In the genomic region with DNA sequence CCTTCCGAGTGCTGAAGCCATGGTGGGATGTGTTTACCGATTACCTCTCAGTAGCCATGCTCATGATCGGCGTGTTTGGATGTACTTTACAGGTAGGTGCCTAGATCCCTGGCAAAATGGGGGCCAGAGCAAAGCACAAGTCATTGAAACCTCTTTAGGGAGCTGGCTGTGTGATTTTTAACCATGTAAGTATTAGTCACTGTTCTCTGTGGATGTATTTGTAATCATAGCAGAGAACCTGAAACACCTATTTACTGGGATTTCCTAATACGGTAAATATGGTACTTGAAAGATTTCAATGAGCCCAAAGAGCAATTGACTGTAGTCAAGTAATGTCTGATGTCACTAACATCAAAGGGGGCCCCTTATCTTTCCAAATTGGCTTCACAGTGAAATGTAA, we compare ENCODE assay signal across 23 cellular contexts. TPM values are rescaled to one million over a fixed set of nuclear protein-coding genes. Genes with fewer than 3 reads are reported as not detected.
A peak's percentile ranks its signal among the peaks of the same experiment; 100 is the strongest.
DNase-seq lines count a peak whose midpoint lies in the region; ATAC-seq and TF ChIP-seq lines count a peak whose summit lies in the region.
"Had no signal": no experiment of that assay in that cellular context is flagged by ENCODE, and none has a peak within 500 bp of the region (broad histone marks: within the 10 kb centered on the region; RNA-seq: fewer than 3 reads in every experiment).

No MANE protein-coding gene starts in this region.

- no peak overlapping the region for H3K4me3 ChIP-seq in Karpas-422 (ENCODE audit: low read length)
- H3K4me3 ChIP-seq in OCI-LY7 (ENCODE audit: low read depth, low read length, poor library complexity, severe bottlenecking): no peak overlapping the region
- H3K4me3 ChIP-seq: body of pancreas, Peyer's patch, sigmoid colon, thyroid gland had no signal

- H3K4me1 ChIP-seq in Karpas-422 (ENCODE audit: low read length): peaks cover 5% of the 10 kb centered on the region
- peaks cover 2% of the 10 kb centered on the region for H3K4me1 ChIP-seq in OCI-LY7 (ENCODE audit: insufficient read depth, low read length, poor library complexity, severe bottlenecking)
- H3K4me1 ChIP-seq: body of pancreas, Peyer's patch, thyroid gland had no signal

- CTCF ChIA-PET in OCI-LY7 (lab: Charles Lee; ENCODE audit: unreplicated experiment): no interaction called here

- H3K4me1 Mint-ChIP-seq in activated T-cell treated with anti-CD3 and anti-CD28 coated beads, Interleukin-2, amount 50 U/mL, for 4 hours (ENCODE audit: low read depth): peaks cover 67% of the 10 kb centered on the region
- peaks cover 50% of the 10 kb centered on the region for H3K4me1 Mint-ChIP-seq in activated T-helper 17 cell treated with anti-CD3 and anti-CD28 coated beads, Interleukin-2, amount 50 U/mL, for 72 hours
- H3K4me1 Mint-ChIP-seq in naive thymus-derived CD8-positive, alpha-beta T cell: peaks cover 38 to 63% (median 60%) of the 10 kb centered on the region in 4 donors

- H3K36me3 Mint-ChIP-seq in activated T-cell treated with anti-CD3 and anti-CD28 coated beads, Interleukin-2, amount 50 U/mL, for 4 hours (ENCODE audit: insufficient read depth): peaks cover 70% of the 10 kb centered on the region
- peaks cover 89% of the 10 kb centered on the region for H3K36me3 Mint-ChIP-seq in activated T-helper 17 cell treated with anti-CD3 and anti-CD28 coated beads, Interleukin-2, amount 50 U/mL, for 72 hours (ENCODE audit: low read depth)
- H3K36me3 Mint-ChIP-seq in naive thymus-derived CD8-positive, alpha-beta T cell: peaks cover 29 to 70% (median 49%) of the 10 kb centered on the region in 3 donors

- no peak overlapping the region for H3K9ac ChIP-seq in Karpas-422 (ENCODE audit: low read length)

- H3K9me2 ChIP-seq in Karpas-422 (replicated peaks; ENCODE audit: insufficient read depth, low read length) (no peaks in the 10 kb centered on the region), OCI-LY7 (ENCODE audit: insufficient read depth, low read length) (no peaks in the 10 kb centered on the region)

- no TSS peak for BruUV-seq in OCI-LY7 (replicated peaks; lab: Mats Ljungman, UMichigan)

- H3K79me2 ChIP-seq in Karpas-422 (ENCODE audit: low read length): no peaks in the 10 kb centered on the region
- H3K79me2 ChIP-seq in OCI-LY7 (ENCODE audit: insufficient read depth, low read depth, low read length): no peaks in the 10 kb centered on the region

- POLR2A ChIA-PET in naive thymus-derived CD8-positive, alpha-beta T cell (lab: Charles Lee): interaction anchor here (1.3 kb wide), 1 partner anchor 12 kb away, joined by 3 read pairs; no protein-coding TSS in a partner anchor
- POLR2A ChIA-PET in OCI-LY7 (lab: Charles Lee): no interaction called here

- no peak for DNase-seq in activated T-cell treated with anti-CD3 and anti-CD28 coated beads, Interleukin-2, amount 50 U/mL, for 4 hours
- DNase-seq in activated T-cell treated with anti-CD3 and anti-CD28 coated beads, Interleukin-2, amount 50 U/mL, for 1 hour: no peak
- peak; percentile 71 for DNase-seq in DMS53 (lab: John Stamatoyannopoulos, UW)
- DNase-seq in naive thymus-derived CD8-positive, alpha-beta T cell: no peak
- DNase-seq in Karpas-422: no peak
- no peak for DNase-seq in OCI-LY7 (ENCODE audit: low spot score)
- DNase-seq in iPS-NIHi7 (ENCODE audit: extremely low spot score): no peak
- DNase-seq: activated CD4-positive, CD25-positive, alpha-beta regulatory T cell; activated CD8-positive, alpha-beta memory T cell treated with anti-CD3 and anti-CD28 coated beads, Interleukin-2, amount 50 U/mL, for 4 hours; activated naive CD8-positive, alpha-beta T cell treated with anti-CD3 and anti-CD28 coated beads, Interleukin-2, amount 10 ng/mL, durations not matched to agents 7 days and 5 days; body of pancreas; DND-41; effector memory CD8-positive, alpha-beta T cell; HCEC 1CT; midbrain; NCI-H187 treated with DMSO at 0.1 percent for 48 hours; nephron progenitor cell; NK-92 treated with Interleukin-12 subunit alpha and Interleukin-12 subunit beta, amount 100 ng/mL, for 24 hours; Peyer's patch; sigmoid colon; stimulated activated naive B cell treated with anti-CD40 and anti-IgM and Interleukin-4, amounts not matched to agents 10 μg/mL and 1 μg/mL and 100 μg/mL, for 72 hours; thyroid gland had no signal

- peak overlapping the region; percentile 82 for H3K27ac Mint-ChIP-seq in activated T-helper 17 cell treated with anti-CD3 and anti-CD28 coated beads, Interleukin-2, amount 50 U/mL, for 72 hours
- H3K27ac Mint-ChIP-seq in naive thymus-derived CD8-positive, alpha-beta T cell: peak overlapping the region in 7 of 10 donors; percentile 1 to 94 (median 70)
- H3K27ac Mint-ChIP-seq: activated naive CD8-positive, alpha-beta T cell treated with anti-CD3 and anti-CD28 coated beads, Interleukin-2, amount 10 ng/mL, durations not matched to agents 7 days and 5 days; stimulated activated naive B cell treated with anti-CD40 and anti-IgM and Interleukin-4, amounts not matched to agents 10 μg/mL and 1 μg/mL and 100 μg/mL, for 72 hours had no signal

- H3K27ac ChIP-seq in Karpas-422 (ENCODE audit: low read length) (no peak overlapping the region), OCI-LY7 (ENCODE audit: low read depth, low read length, poor library complexity, severe bottlenecking) (no peak overlapping the region)
- H3K27ac ChIP-seq: body of pancreas, Peyer's patch, sigmoid colon, thyroid gland had no signal

- H3K36me3 ChIP-seq in Karpas-422 (ENCODE audit: insufficient read depth, low read length) (no peaks in the 10 kb centered on the region), OCI-LY7 (ENCODE audit: insufficient read depth, low read length) (peaks cover 35% of the 10 kb centered on the region)
- H3K36me3 ChIP-seq: Peyer's patch, sigmoid colon, thyroid gland had no signal

- intact Hi-C loops in OCI-LY7 (cut with micrococcal nuclease; ENCODE audit: unreplicated experiment): no loop called here

- ATAC-seq in activated T-cell treated with anti-CD3 and anti-CD28 coated beads, Interleukin-2, amount 50 U/mL, for 4 hours: peak; percentile 46 to 52
- peak; percentile 75 for ATAC-seq in activated T-helper 17 cell treated with anti-CD3 and anti-CD28 coated beads, Interleukin-2, amount 50 U/mL, for 72 hours (replicated peaks)
- ATAC-seq in naive thymus-derived CD8-positive, alpha-beta T cell: no peak
- ATAC-seq: body of pancreas; effector memory CD8-positive, alpha-beta T cell; stimulated activated naive B cell treated with anti-CD40 and anti-IgM and Interleukin-4, amounts not matched to agents 10 μg/mL and 1 μg/mL and 100 μg/mL, for 72 hours had no signal

- H2AFZ ChIP-seq in Karpas-422 (ENCODE audit: low read length): no peak overlapping the region
- no peak overlapping the region for H2AFZ ChIP-seq in OCI-LY7 (ENCODE audit: low read length)

- peaks cover 8% of the 10 kb centered on the region for H3K9me3 Mint-ChIP-seq in activated T-cell treated with anti-CD3 and anti-CD28 coated beads, Interleukin-2, amount 50 U/mL, for 4 hours
- H3K9me3 Mint-ChIP-seq in activated T-helper 17 cell treated with anti-CD3 and anti-CD28 coated beads, Interleukin-2, amount 50 U/mL, for 72 hours: peaks cover 5% of the 10 kb centered on the region
- H3K9me3 Mint-ChIP-seq in naive thymus-derived CD8-positive, alpha-beta T cell: peaks cover 0 to 3% (median 0%) of the 10 kb centered on the region in 9 donors
- H3K9me3 Mint-ChIP-seq: effector memory CD8-positive, alpha-beta T cell had no signal

- no peaks in the 10 kb centered on the region for H3K27me3 ChIP-seq in Karpas-422 (ENCODE audit: low read length)
- H3K27me3 ChIP-seq: body of pancreas, Peyer's patch, sigmoid colon, thyroid gland had no signal

- H3K9me3 ChIP-seq in Karpas-422 (ENCODE audit: low read length) (0 out of 2 replicates have a peak, but pooled peaks cover 3% of the 10 kb centered on the region), OCI-LY7 (ENCODE audit: low read length) (peaks cover 12% of the 10 kb centered on the region)
- H3K9me3 ChIP-seq: body of pancreas, Peyer's patch, sigmoid colon, thyroid gland had no signal

- H3K4me2 ChIP-seq in Karpas-422 (ENCODE audit: low read depth, low read length, poor library complexity, severe bottlenecking): no peak overlapping the region
- no peak overlapping the region for H3K4me2 ChIP-seq in OCI-LY7 (ENCODE audit: low read length)

- no peaks in the 10 kb centered on the region for H3K27me3 Mint-ChIP-seq in activated T-cell treated with anti-CD3 and anti-CD28 coated beads, Interleukin-2, amount 50 U/mL, for 4 hours (ENCODE audit: low read depth)
- no peaks in the 10 kb centered on the region for H3K27me3 Mint-ChIP-seq in activated T-helper 17 cell treated with anti-CD3 and anti-CD28 coated beads, Interleukin-2, amount 50 U/mL, for 72 hours
- no peaks in the 10 kb centered on the region for H3K27me3 Mint-ChIP-seq in naive thymus-derived CD8-positive, alpha-beta T cell
- H3K27me3 Mint-ChIP-seq: activated naive CD8-positive, alpha-beta T cell treated with anti-CD3 and anti-CD28 coated beads, Interleukin-2, amount 10 ng/mL, durations not matched to agents 7 days and 5 days; effector memory CD8-positive, alpha-beta T cell; stimulated activated naive B cell treated with anti-CD40 and anti-IgM and Interleukin-4, amounts not matched to agents 10 μg/mL and 1 μg/mL and 100 μg/mL, for 72 hours had no signal

- H4K20me1 ChIP-seq in Karpas-422 (ENCODE audit: insufficient read depth, low read depth, low read length): no peaks in the 10 kb centered on the region
- no peaks in the 10 kb centered on the region for H4K20me1 ChIP-seq in OCI-LY7 (ENCODE audit: insufficient read depth, low read length)

- no peak overlapping the region for H3K4me3 Mint-ChIP-seq in activated T-cell treated with anti-CD3 and anti-CD28 coated beads, Interleukin-2, amount 50 U/mL, for 4 hours
- H3K4me3 Mint-ChIP-seq in activated T-helper 17 cell treated with anti-CD3 and anti-CD28 coated beads, Interleukin-2, amount 50 U/mL, for 72 hours: peak overlapping the region; percentile 37
- no peak overlapping the region for H3K4me3 Mint-ChIP-seq in naive thymus-derived CD8-positive, alpha-beta T cell
- H3K4me3 Mint-ChIP-seq: activated naive CD8-positive, alpha-beta T cell treated with anti-CD3 and anti-CD28 coated beads, Interleukin-2, amount 10 ng/mL, durations not matched to agents 7 days and 5 days; effector memory CD8-positive, alpha-beta T cell; nephron progenitor cell; stimulated activated naive B cell treated with anti-CD40 and anti-IgM and Interleukin-4, amounts not matched to agents 10 μg/mL and 1 μg/mL and 100 μg/mL, for 72 hours had no signal

- no peak for TF ChIP-seq CTCF in OCI-LY7 (conservative IDR thresholded peaks at IDR 0.05; ENCODE audit: low read length)

RNA-seq across cellular contexts. Expression of a gene that starts 53.6 kb away (rescaled TPM):
- 10 to 100 TPM; 59.0 to 78.1 (median 74.3) TPM for total RNA-seq in activated T-cell treated with anti-CD3 and anti-CD28 coated beads, Interleukin-2, amount 50 U/mL, for 4 hours
- 10 to 100 TPM; 27.7 to 50.4 TPM for total RNA-seq in activated T-helper 17 cell treated with anti-CD3 and anti-CD28 coated beads, Interleukin-2, amount 50 U/mL, for 72 hours
- total RNA-seq in naive thymus-derived CD8-positive, alpha-beta T cell: 10 to 100 TPM; 52.2 to 53.3 TPM
- 10 to 100 TPM; 10.0 to 19.2 (median 14.2) TPM for polyA plus RNA-seq in naive thymus-derived CD8-positive, alpha-beta T cell
- total RNA-seq in Karpas-422 (2014; rRNA removed; shearing (Covaris generic); ENCODE audit: low replicate concordance): 2.4 and 8.3 TPM in 2 replicates
- 4.1 and 6.0 TPM in 2 replicates for total RNA-seq in OCI-LY7 (2014; rRNA removed; shearing (Covaris generic))
- 8.8 and 9.0 TPM in 2 replicates for total RNA-seq in OCI-LY7 (2022)

Comparison
In these comparisons a context has a peak if more than half of its experiments do, and no peak if none do; other contexts are left out.
1. ATAC-seq: peak in activated T-cell treated with anti-CD3 and anti-CD28 coated beads, Interleukin-2, amount 50 U/mL, for 4 hours (2 of 2) and activated T-helper 17 cell treated with anti-CD3 and anti-CD28 coated beads, Interleukin-2, amount 50 U/mL, for 72 hours (single experiment); none in naive thymus-derived CD8-positive, alpha-beta T cell (0 of 2).